1 cellular context compared by ENCODE assay signal in the genomic region with DNA sequence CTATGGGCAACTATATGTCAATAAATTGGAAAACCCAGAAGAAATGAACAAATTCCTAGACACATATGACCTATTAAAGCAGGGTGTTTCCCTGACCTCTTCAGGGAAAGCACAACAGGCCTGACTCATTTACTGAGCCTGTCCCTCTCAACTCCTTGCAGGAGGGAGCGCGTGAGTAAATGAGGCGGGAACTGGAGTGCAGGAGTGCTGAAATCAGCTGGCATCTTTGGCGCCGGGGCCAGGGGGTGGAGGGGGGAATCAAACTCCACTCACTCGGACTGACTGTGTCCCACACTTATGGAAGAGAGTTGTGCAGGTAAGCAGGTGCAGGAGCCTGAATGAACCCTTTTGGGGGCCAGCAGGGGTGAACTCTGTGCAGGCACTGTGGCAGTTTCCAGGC.
TF ChIP-seq lines count a peak whose summit lies in the region.

No MANE protein-coding gene starts in this region.

TF ChIP-seq in GM23338, 12 proteins besides CTCF, POLR2A, EP300 and RAD21 (continued from another document):
- TF ChIP-seq REST (IDR thresholded peaks at IDR 0.05; ENCODE audit: unreplicated experiment) (no peak), ZNF462 (CRISPR knock-in tag; IDR thresholded peaks at IDR 0.05) (no peak), NANOG (IDR thresholded peaks at IDR 0.05; ENCODE audit: borderline replicate concordance) (no peak), STAT1 (IDR thresholded peaks at IDR 0.05; ENCODE audit: unreplicated experiment) (no peak)
TF ChIP-seq in GM23338: peak in this region for 0.
